ENCODE assay signal across 9 cellular contexts in the genomic region with DNA sequence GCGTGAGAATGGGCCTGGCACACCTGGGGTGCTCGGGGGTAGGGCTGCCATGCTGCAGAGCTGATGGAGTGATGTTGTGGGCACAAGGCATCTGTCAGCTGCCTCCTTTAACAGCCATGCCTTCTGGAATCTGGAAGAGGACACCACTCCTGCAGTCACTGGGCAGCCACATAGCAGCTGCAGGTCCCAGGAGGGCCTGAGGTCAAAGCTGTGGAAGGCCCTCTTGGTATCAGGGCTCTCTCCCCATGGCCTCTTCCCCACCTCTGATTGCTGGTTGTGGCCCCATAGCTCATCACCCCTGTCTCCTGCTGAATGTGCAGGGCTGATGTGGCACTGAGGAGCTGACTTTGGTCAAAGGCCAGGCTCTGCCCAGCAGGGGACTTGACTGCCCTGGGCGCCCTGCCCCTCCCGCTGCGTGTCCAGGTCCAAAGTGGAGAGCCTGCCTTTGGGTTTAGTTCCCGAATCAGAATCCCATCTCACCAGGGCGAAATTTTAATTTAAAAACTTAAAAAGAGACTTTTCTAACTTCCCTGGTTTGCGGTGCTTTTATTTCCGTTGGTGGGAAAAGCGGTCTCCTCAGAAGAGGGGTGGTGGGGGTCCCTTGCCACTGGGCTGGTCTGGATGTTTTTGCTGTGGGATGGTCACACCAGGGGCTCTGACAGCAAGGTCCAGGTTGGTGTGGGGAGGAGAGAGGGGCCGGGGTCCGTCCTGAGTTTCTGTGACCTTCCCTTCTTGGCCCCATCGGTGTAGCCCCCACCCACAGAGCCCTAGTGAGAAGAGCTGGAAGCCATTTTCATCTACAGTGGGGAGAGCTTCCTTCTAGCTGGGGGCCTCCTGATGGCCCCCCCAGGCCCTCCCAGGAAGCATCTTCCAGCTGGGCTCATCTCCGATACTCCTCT. TPM values are rescaled to one million over a fixed set of nuclear protein-coding genes. Genes with fewer than 3 reads are reported as not detected.
DNase-seq lines count a peak whose midpoint lies in the region; ATAC-seq and TF ChIP-seq lines count a peak whose summit lies in the region.
"Had no signal": no experiment of that assay in that cellular context is flagged by ENCODE, and none has a peak within 500 bp of the region (broad histone marks: within the 10 kb centered on the region; RNA-seq: fewer than 3 reads in every experiment).

No MANE protein-coding gene starts in this region.

- H3K36me3 Mint-ChIP-seq in activated T-helper 17 cell treated with anti-CD3 and anti-CD28 coated beads, Interleukin-2, amount 50 U/mL, for 72 hours (ENCODE audit: low read depth), result peaks cover 70% of the 10 kb centered on the region
- H3K36me3 Mint-ChIP-seq in neural crest cell (ENCODE audit: low read depth), result no peaks in the 10 kb centered on the region

- no peaks in the 10 kb centered on the region for H3K27me3 Mint-ChIP-seq in activated T-helper 17 cell treated with anti-CD3 and anti-CD28 coated beads, Interleukin-2, amount 50 U/mL, for 72 hours
- H3K27me3 Mint-ChIP-seq in neural crest cell (ENCODE audit: low read depth), result no peaks in the 10 kb centered on the region

- TF ChIP-seq RAD21 in HCT116 (IDR thresholded peaks at IDR 0.05; ENCODE audit: low read depth), result no peak

- peak overlapping the region; percentile 87 for H3K27ac Mint-ChIP-seq in activated T-helper 17 cell treated with anti-CD3 and anti-CD28 coated beads, Interleukin-2, amount 50 U/mL, for 72 hours
- H3K27ac Mint-ChIP-seq in neural crest cell (ENCODE audit: unreplicated experiment), result peak overlapping the region; percentile 27

- H3K4me1 ChIP-seq in HCT116 (ENCODE audit: control insufficient read depth in 1 of 2, insufficient read depth in 2 of 2, low read length in 2 of 2), result peaks cover 6 to 16% of the 10 kb centered on the region in 2 experiments

- H3K27ac ChIP-seq in HCT116 (ENCODE audit: low read depth, low read length), result no peak overlapping the region

- H3K4me3 ChIP-seq in GM12875 (ENCODE audit: low read depth, low read length), result peak overlapping the region; percentile 59
- H3K4me3 ChIP-seq in HCT116 (replicated peaks in 1 of 2; ENCODE audit: low read depth in 1 of 2, low read length in 2 of 2), result no peak overlapping the region
- H3K4me3 ChIP-seq: lung had no signal

- CTCF ChIA-PET in HCT116 (lab: Charles Lee), result interaction anchor here (1.2 to 1.3 kb wide), 2 partner anchors 8 to 146 kb away, joined by 3 to 7 read pairs; no protein-coding TSS in a partner anchor

- no peaks in the 10 kb centered on the region for H3K9me3 ChIP-seq in HCT116 (ENCODE audit: control insufficient read depth in 1 of 2, insufficient read depth in 1 of 2, low read depth in 1 of 2, low read length in 2 of 2)

- TF ChIP-seq CTCF in GM12875 (IDR thresholded peaks at IDR 0.05; ENCODE audit: borderline replicate concordance, insufficient read depth, low read depth, low read length), result no peak
- TF ChIP-seq CTCF in HCT116 (IDR thresholded peaks at IDR 0.05 in 2 of 3, conservative IDR thresholded peaks at IDR 0.05 in 1 of 3; ENCODE audit: borderline replicate concordance in 1 of 3, insufficient read depth in 1 of 3, low read depth in 2 of 3, low read length in 2 of 3), result no peak
- no peak for TF ChIP-seq CTCF in neural crest cell (conservative IDR thresholded peaks at IDR 0.05)

- H3K36me3 ChIP-seq in HCT116 (ENCODE audit: control insufficient read depth in 1 of 2, insufficient read depth in 2 of 2, low read length in 2 of 2), result peaks cover 3 to 21% of the 10 kb centered on the region in 2 experiments; a peak in 2 of 4 replicates

- ATAC-seq in HCT116 (no peak), HG03460 (IDR thresholded peaks at IDR 0.05; ENCODE audit: unreplicated experiment) (no peak)
- ATAC-seq in activated T-helper 17 cell treated with anti-CD3 and anti-CD28 coated beads, Interleukin-2, amount 50 U/mL, for 72 hours (replicated peaks), result no peak

- H3K79me2 ChIP-seq in HCT116 (ENCODE audit: insufficient read depth, low read length), result peaks cover 20% of the 10 kb centered on the region

- H3K4me3 Mint-ChIP-seq in activated T-helper 17 cell treated with anti-CD3 and anti-CD28 coated beads, Interleukin-2, amount 50 U/mL, for 72 hours, result peak overlapping the region; percentile 96
- H3K4me3 Mint-ChIP-seq in neural crest cell, result peak overlapping the region; percentile 12

- no peak overlapping the region for H2AFZ ChIP-seq in HCT116 (ENCODE audit: low read depth, low read length, poor library complexity, severe bottlenecking)

- H3K9me2 ChIP-seq in HCT116 (ENCODE audit: insufficient read depth), result no peaks in the 10 kb centered on the region

- H3K9me3 Mint-ChIP-seq in activated T-helper 17 cell treated with anti-CD3 and anti-CD28 coated beads, Interleukin-2, amount 50 U/mL, for 72 hours, result no peaks in the 10 kb centered on the region
- no peaks in the 10 kb centered on the region for H3K9me3 Mint-ChIP-seq in neural crest cell

- H4K20me1 ChIP-seq in HCT116 (ENCODE audit: insufficient read depth), result no peaks in the 10 kb centered on the region

- H3K4me1 Mint-ChIP-seq in activated T-helper 17 cell treated with anti-CD3 and anti-CD28 coated beads, Interleukin-2, amount 50 U/mL, for 72 hours, result peaks cover 6% of the 10 kb centered on the region
- H3K4me1 Mint-ChIP-seq in neural crest cell, result peaks cover 28% of the 10 kb centered on the region

- RAD21 ChIA-PET in HCT116 (lab: Charles Lee; ENCODE audit: low non-redundant PET in 1 of 2, low total read pairs in 2 of 2, uncharacterized antibody in 2 of 2, unreplicated experiment in 2 of 2), result no interaction called here

- no peak for TF ChIP-seq POLR2A in HCT116 (IDR thresholded peaks at IDR 0.05; ENCODE audit: borderline replicate concordance, extremely low read depth, insufficient read depth, insufficient read length)

- no peaks in the 10 kb centered on the region for H3K27me3 ChIP-seq in HCT116 (ENCODE audit: insufficient read depth, low read length)

- DNase-seq in HCT116 (ENCODE audit: low read depth, low spot score) (no peak), neural crest cell (ENCODE audit: low read depth, low spot score) (no peak), SW 1271 (lab: John Stamatoyannopoulos, UW) (no peak), AG08396 (ENCODE audit: low spot score) (no peak), NCI-H1417 (lab: John Stamatoyannopoulos, UW) (no peak)

- BruUV-seq in HCT116 (replicated peaks; lab: Mats Ljungman, UMichigan), result no TSS peak

- intact Hi-C loops in HCT116 (cut with micrococcal nuclease), result no loop called here

- POLR2A ChIA-PET in HCT116 (lab: Charles Lee), result interaction anchor here (1.1 kb wide), 1 partner anchor 167 kb away, joined by 3 read pairs; a partner anchor contains a TSS

- H3K4me2 ChIP-seq in HCT116 (ENCODE audit: low read length), result no peak overlapping the region

- H3K9ac ChIP-seq in HCT116 (ENCODE audit: low read length), result no peak overlapping the region

TF ChIP-seq in HCT116, 20 proteins besides CTCF, POLR2A, EP300 and RAD21:
- TF ChIP-seq EZH2phosphoT487 (IDR thresholded peaks at IDR 0.05; ENCODE audit: borderline replicate concordance) (no peak), POLR2AphosphoS5 (IDR thresholded peaks at IDR 0.05; ENCODE audit: low read depth, low read length) (peak; percentile 28)

RNA-seq across cellular contexts. Expression of a gene that starts 5.9 kb away (rescaled TPM):
- total RNA-seq in HCT116 (2021; ENCODE audit: unreplicated experiment) (94.3 TPM), neural crest cell (18.8 and 21.5 TPM in 2 replicates)
- polyA plus RNA-seq in HCT116 (2012), result 148 and 150 TPM in 2 replicates
- total RNA-seq in activated T-helper 17 cell treated with anti-CD3 and anti-CD28 coated beads, Interleukin-2, amount 50 U/mL, for 72 hours, result 100 to 1,000 TPM; 173 to 187 TPM

RNA-seq across cellular contexts. Expression of a gene that starts 30.7 kb away (rescaled TPM):
- total RNA-seq in HCT116 (2021; ENCODE audit: unreplicated experiment), result 0.86 TPM
- 0.54 and 0.59 TPM in 2 replicates for polyA plus RNA-seq in HCT116 (2012)
- 10 to 100 TPM; 15.5 to 17.4 TPM for total RNA-seq in activated T-helper 17 cell treated with anti-CD3 and anti-CD28 coated beads, Interleukin-2, amount 50 U/mL, for 72 hours
- total RNA-seq in neural crest cell, result 50.4 and 54.0 TPM in 2 replicates

RNA-seq across cellular contexts. Expression of a gene that starts 37.1 kb away (rescaled TPM):
- total RNA-seq in HCT116 (2021; ENCODE audit: unreplicated experiment) (4.9 TPM), neural crest cell (10.6 and 12.3 TPM in 2 replicates)
- 2.5 and 3.3 TPM in 2 replicates for polyA plus RNA-seq in HCT116 (2012)
- total RNA-seq in activated T-helper 17 cell treated with anti-CD3 and anti-CD28 coated beads, Interleukin-2, amount 50 U/mL, for 72 hours, result 1 to 10 TPM in 1 of 2 donors, under 1 TPM in 1; 0.85 to 2.1 TPM
